In genomic region chr17:59627770-59628171, GRCh38 we compare ENCODE assay signal across 1 cellular context.
TF ChIP-seq lines count a peak whose summit lies in the region.

No MANE protein-coding gene starts in this region.

TF ChIP-seq in IMR-90, 13 proteins besides CTCF, POLR2A, EP300 and RAD21 (continued from another document):
- TF ChIP-seq ELK1 (IDR thresholded peaks at IDR 0.05; ENCODE audit: borderline replicate concordance, low read depth, low read length) (no peak), USF2 (IDR thresholded peaks at IDR 0.05; ENCODE audit: low read depth, low read length) (no peak)
